27 cellular contexts compared by ENCODE assay signal in the genomic region with DNA sequence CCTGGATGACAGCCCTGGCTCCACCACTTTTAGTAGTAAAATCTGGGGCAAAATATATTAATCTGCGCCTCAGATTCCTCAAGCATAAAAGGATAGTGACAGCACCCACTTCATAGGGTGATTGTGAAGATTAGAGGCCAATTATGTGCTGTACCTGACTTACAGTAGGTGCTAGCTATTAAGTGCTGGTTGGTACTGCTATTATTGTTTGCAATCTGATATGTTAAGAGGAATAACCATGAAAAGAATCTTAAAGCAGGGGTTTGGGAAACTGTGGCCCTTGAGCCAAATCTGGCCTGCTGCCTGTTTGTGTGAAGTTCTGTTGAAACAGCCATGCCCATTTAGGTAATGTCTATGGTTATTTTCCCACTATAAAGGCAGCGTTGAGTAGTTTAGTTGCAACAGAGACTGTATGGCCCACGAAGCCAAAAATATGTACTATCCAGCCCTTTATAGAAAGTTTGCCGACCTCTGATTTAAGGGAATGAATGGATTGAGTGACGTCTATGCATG. TPM values are rescaled to one million over a fixed set of nuclear protein-coding genes. Genes with fewer than 3 reads are reported as not detected.
A peak's percentile ranks its signal among the peaks of the same experiment; 100 is the strongest.
DNase-seq lines count a peak whose midpoint lies in the region; ATAC-seq, FAIRE-seq and TF ChIP-seq lines count a peak whose summit lies in the region.
"Had no signal": no experiment of that assay in that cellular context is flagged by ENCODE, and none has a peak within 500 bp of the region (broad histone marks: within the 10 kb centered on the region; RNA-seq: fewer than 3 reads in every experiment).

No MANE protein-coding gene starts in this region.

- peaks cover 2% of the 10 kb centered on the region for H3K9me1 ChIP-seq in K562 (ENCODE audit: control insufficient read depth, insufficient read depth, low read length)

- H3K27me3 ChIP-seq in GM23338 (ENCODE audit: insufficient read depth) (no peaks in the 10 kb centered on the region), K562 (ENCODE audit: control insufficient read depth in 2 of 2, insufficient read depth in 2 of 2, low read length in 2 of 2) (no peaks in the 10 kb centered on the region), upper lobe of right lung (no peaks in the 10 kb centered on the region)
- H3K27me3 ChIP-seq: BLaER1 treated with 17β-estradiol and CSF1 and Interleukin-3, amounts not matched to agents 10 nM and 100 nM; SJSA1 had no signal

- H3K27ac Mint-ChIP-seq in GM23338 (no peak overlapping the region), mesothelial cell of epicardium (peak overlapping the region; percentile 94)
- H3K27ac Mint-ChIP-seq: CD4-positive, alpha-beta T cell had no signal

- no peaks in the 10 kb centered on the region for H3K9me2 ChIP-seq in GM23338 (ENCODE audit: insufficient read depth)

- H3K4me1 Mint-ChIP-seq in GM23338 (peaks cover 48% of the 10 kb centered on the region), mesothelial cell of epicardium (peaks cover 65% of the 10 kb centered on the region)

- no peak for TF ChIP-seq EP300 in K562 (IDR thresholded peaks at IDR 0.05; ENCODE audit: low read length)

- POLR2A ChIA-PET in K562 (lab: Yijun Ruan, JAX) = no interaction called here

- no peak overlapping the region for H3K4me3 ChIP-seq in GM23338
- H3K4me3 ChIP-seq in K562 = no peak overlapping the region
- H3K4me3 ChIP-seq in upper lobe of right lung = no peak overlapping the region
- H3K4me3 ChIP-seq: A549; BLaER1 treated with 17β-estradiol and CSF1 and Interleukin-3, amounts not matched to agents 10 nM and 100 nM; PC-9; SJSA1 had no signal

- intact Hi-C loops in K562 (cut with micrococcal nuclease) = no loop called here
- intact Hi-C loops in upper lobe of right lung (cut with DNase I) = no loop called here

- CTCF ChIA-PET in K562 (lab: Yijun Ruan, JAX; ENCODE audit: low intra/inter-chr PET ratio) = no interaction called here

- ATAC-seq in GM23338 (no peak), K562 (no peak), upper lobe of right lung (peak; percentile 31)
- ATAC-seq: A549 had no signal

- 78% methylated on average over 5 of the region's 5 CpGs for WGBS in K562 (ENCODE audit: insufficient coverage, low coverage, missing lambda C conversion rate)

- H3K4me1 ChIP-seq in GM23338 (ENCODE audit: insufficient read depth) (peaks cover 25% of the 10 kb centered on the region), K562 (replicated peaks in 1 of 2; ENCODE audit: control insufficient read depth in 2 of 2, insufficient read depth in 2 of 2, low read length in 2 of 2) (peaks cover 7 to 20% of the 10 kb centered on the region in 2 experiments), upper lobe of right lung (peaks cover 12% of the 10 kb centered on the region)
- H3K4me1 ChIP-seq: A549 had no signal

- H3K9me3 Mint-ChIP-seq in GM23338 (no peaks in the 10 kb centered on the region), mesothelial cell of epicardium (no peaks in the 10 kb centered on the region)
- H3K9me3 Mint-ChIP-seq: CD4-positive, alpha-beta T cell had no signal

- H3K36me3 Mint-ChIP-seq in GM23338 (ENCODE audit: low read depth) = peaks cover 15% of the 10 kb centered on the region
- H3K36me3 Mint-ChIP-seq in mesothelial cell of epicardium = peaks cover 19% of the 10 kb centered on the region

- TF ChIP-seq CTCF in GM23338 (conservative IDR thresholded peaks at IDR 0.05; ENCODE audit: low read depth in 2 of 2) = no peak
- no peak for TF ChIP-seq CTCF in K562 (IDR thresholded peaks at IDR 0.05 in 2 of 3, conservative IDR thresholded peaks at IDR 0.05 in 1 of 3; ENCODE audit: insufficient read depth in 2 of 3, low read depth in 1 of 3, low read length in 3 of 3)
- no peak for TF ChIP-seq CTCF in mesothelial cell of epicardium (IDR thresholded peaks at IDR 0.05; ENCODE audit: unreplicated experiment)
- no peak for TF ChIP-seq CTCF in upper lobe of right lung (IDR thresholded peaks at IDR 0.05)

- DNase-seq in GM23338 (ENCODE audit: low spot score) (no peak), K562 (ENCODE audit: extremely low read depth in 1 of 4, low spot score in 3 of 4) (no peak), mesothelial cell of epicardium (ENCODE audit: low spot score in 2 of 2, unreplicated experiment in 2 of 2) (no peak), upper lobe of right lung (peak; percentile 72), NCI-H146 (lab: John Stamatoyannopoulos, UW) (no peak), activated T-cell treated with anti-CD3 and anti-CD28 coated beads for 4 hours (no peak), DMS 273 treated with DMSO at 0.1 percent for 48 hours (lab: John Stamatoyannopoulos, UW) (no peak)
- DNase-seq: AML-193; CD4-positive, alpha-beta T cell; DMS53; IMR-90; MM.1S; NCI-H1417 treated with DMSO at 0.1 percent for 48 hours; NCI-H187; NCI-H2081 treated with DMSO at 0.1 percent for 48 hours; NCI-H524; NCI-H748 treated with DMSO at 0.1 percent for 48 hours; NK-92 treated with Interleukin-12 subunit alpha and Interleukin-12 subunit beta, amount 100 ng/mL, for 24 hours; PC-9; Right ventricle myocardium superior had no signal

- H3K4me3 Mint-ChIP-seq in GM23338 = no peak overlapping the region
- no peak overlapping the region for H3K4me3 Mint-ChIP-seq in mesothelial cell of epicardium
- H3K4me3 Mint-ChIP-seq: CD4-positive, alpha-beta T cell had no signal

- H3K4me2 ChIP-seq in GM23338 (no peak overlapping the region), K562 (ENCODE audit: insufficient read depth, low read length) (peak overlapping the region; percentile 15; the same call in 1 of the 2 replicates)
- H3K4me2 ChIP-seq: A549; BLaER1 treated with 17β-estradiol and CSF1 and Interleukin-3, amounts not matched to agents 10 nM and 100 nM; KMS-11; PC-9 had no signal

- H2AFZ ChIP-seq in GM23338 (no peak overlapping the region), K562 (ENCODE audit: low read depth, low read length) (no peak overlapping the region)
- H2AFZ ChIP-seq: PC-9 had no signal

- TF ChIP-seq POLR2A in K562 (conservative IDR thresholded peaks at IDR 0.05) = 0 out of 2 replicates have a peak, but pooled peaks have one; percentile 6

- in situ Hi-C loops in K562 (cut with MboI) = no loop called here

- no peak overlapping the region for H3K9ac ChIP-seq in K562 (ENCODE audit: insufficient read depth in 1 of 2, low read depth in 2 of 2, low read length in 2 of 2)
- H3K9ac ChIP-seq: BLaER1 treated with 17β-estradiol and CSF1 and Interleukin-3, amounts not matched to agents 10 nM and 100 nM; KMS-11 had no signal

- H3K9me3 ChIP-seq in K562 (replicated peaks; ENCODE audit: control insufficient read depth, insufficient read depth, low read depth, low read length) (no peaks in the 10 kb centered on the region), upper lobe of right lung (no peaks in the 10 kb centered on the region)
- H3K9me3 ChIP-seq: A549; BLaER1 treated with 17β-estradiol and CSF1 and Interleukin-3, amounts not matched to agents 10 nM and 100 nM; SJSA1 had no signal

- FAIRE-seq in K562 (lab: Jason Lieb, UNC) = no peak
- FAIRE-seq: A549, D721Med, GM18507, H54 had no signal

- no TSS peak for BruUV-seq in K562 (replicated peaks; lab: Mats Ljungman, UMichigan)

- H3K36me3 ChIP-seq in GM23338 (ENCODE audit: insufficient read depth) (no peaks in the 10 kb centered on the region), K562 (ENCODE audit: control insufficient read depth, insufficient read depth, low read length) (peaks cover 28% of the 10 kb centered on the region; the same call in 2 of the 3 replicates), upper lobe of right lung (peaks cover 9% of the 10 kb centered on the region)

- peaks cover 15% of the 10 kb centered on the region for H3K27me3 Mint-ChIP-seq in GM23338 (ENCODE audit: insufficient read depth, low read depth, poor library complexity)
- no peaks in the 10 kb centered on the region for H3K27me3 Mint-ChIP-seq in mesothelial cell of epicardium (ENCODE audit: low read depth)
- H3K27me3 Mint-ChIP-seq: CD4-positive, alpha-beta T cell had no signal

- peak overlapping the region; percentile 39 for H3K27ac ChIP-seq in GM23338 (ENCODE audit: low read depth)
- no peak overlapping the region; the same call in 2 of the 3 replicates for H3K27ac ChIP-seq in K562 (ENCODE audit: extremely low read depth, low read depth, low read length)
- no peak overlapping the region for H3K27ac ChIP-seq in upper lobe of right lung
- H3K27ac ChIP-seq: A549; BLaER1 treated with 17β-estradiol and CSF1 and Interleukin-3, amounts not matched to agents 10 nM and 100 nM; KMS-11; PC-9; SJSA1 had no signal

- peaks cover 13% of the 10 kb centered on the region for H3F3A ChIP-seq in GM23338 (replicated peaks; ENCODE audit: low read depth)

- no peaks in the 10 kb centered on the region for H4K20me1 ChIP-seq in GM23338 (replicated peaks; ENCODE audit: insufficient read depth)
- peaks cover 4% of the 10 kb centered on the region for H4K20me1 ChIP-seq in K562 (replicated peaks; ENCODE audit: control insufficient read depth, insufficient read depth, low read length)

- TF ChIP-seq RAD21 in K562 (CRISPR knock-in tag; conservative IDR thresholded peaks at IDR 0.05 in 1 of 2, IDR thresholded peaks at IDR 0.05 in 1 of 2) = no peak

- H3K79me2 ChIP-seq in GM23338 (replicated peaks; ENCODE audit: insufficient read depth) = no peaks in the 10 kb centered on the region
- H3K79me2 ChIP-seq in K562 (ENCODE audit: control insufficient read depth, insufficient read depth, low read length) = no peaks in the 10 kb centered on the region

RNA-seq across cellular contexts. Expression of gene MN1, which starts 44.7 kb away (rescaled TPM):
- total RNA-seq in GM23338 (2014; rRNA removed; shearing (Covaris generic)) = 6.8 and 7.2 TPM in 2 replicates
- polyA plus RNA-seq in GM23338 (2016; fragmentation: Nextera tagmentation; extraction: Ambion mirVana) (1.0 and 1.5 TPM in 2 replicates), K562 (2011; rRNA removed) (0.05 TPM in 1 of 2 replicates, not detected in the other), K562 (2014; fragmentation: Illumina TruSeq; extraction: Trizol) (0.01 and 0.04 TPM in 2 replicates), K562 (2014; fragmentation: Nextera tagmentation; extraction: Ambion mirVana) (under 1 TPM in 1 of 2 experiments, not detected in 1; under 0.01 TPM), K562 (2014; rRNA removed) (not detected in 2 replicates)
- total RNA-seq in K562 (2011; cell fraction: chromatin; rRNA removed; ENCODE audit: low replicate concordance) = not detected in 2 replicates
- total RNA-seq in K562 (2011; cell fraction: nucleolus; rRNA removed) = under 0.01 TPM in 1 of 2 replicates, not detected in the other
- not detected in 2 replicates for total RNA-seq in K562 (2011; cell fraction: nucleoplasm; rRNA removed)
- total RNA-seq in K562 (2014; rRNA removed) (under 0.01 and 0.05 TPM in 2 replicates), K562 (2014; rRNA removed; fragmentation: Illumina TruSeq; extraction: Trizol) (not detected in 2 replicates), K562 (2015; rRNA removed; fragmentation: Illumina TruSeq; extraction: Trizol) (0.04 TPM in 1 of 2 replicates, not detected in the other), K562 (2021) (0.02 and 0.04 TPM in 2 replicates), mesothelial cell of epicardium (46.3 to 49.6 TPM (median 47.8 TPM) in 3 replicates), upper lobe of right lung (4.0 TPM)
- 0.01 TPM in 1 of 2 replicates, not detected in the other for polyA plus RNA-seq in K562 (2011; cell fraction: cytosol; rRNA removed)
- polyA plus RNA-seq in K562 (2011; cell fraction: nucleus; rRNA removed) = 0.01 TPM in 2 replicates
- 0.05 and 0.06 TPM in 2 replicates for polyA plus RNA-seq in K562 (2012)
- polyA minus RNA-seq in K562 (2011; rRNA and poly(A)+ RNA removed) = not detected in 2 replicates
- polyA minus RNA-seq in K562 (2011; cell fraction: cytosol; rRNA and poly(A)+ RNA removed) = not detected in 2 replicates
- polyA minus RNA-seq in K562 (2011; cell fraction: nucleus; rRNA and poly(A)+ RNA removed) = under 0.01 TPM in 2 replicates
